ENCODE assay signal across 36 cellular contexts in genomic region chr7:119219663-119220062, GRCh38.
"Had no signal": no experiment of that assay in that cellular context is flagged by ENCODE, and none has a peak within 500 bp of the region (broad histone marks: within the 10 kb centered on the region; RNA-seq: fewer than 3 reads in every experiment).

No MANE protein-coding gene starts in this region.

- H3K9me3 ChIP-seq: adrenal gland, ascending aorta had no signal

- H3K4me1 Mint-ChIP-seq: activated B cell treated with CpG ODN at 0.5 μM for 24 hours; activated CD4-positive, alpha-beta T cell treated with anti-CD3 and anti-CD28 coated beads, Interleukin-2, amount 10 ng/mL, durations not matched to agents 24 days and 14 days; activated naive CD8-positive, alpha-beta T cell treated with anti-CD3 and anti-CD28 coated beads for 36 hours; activated T-helper 17 cell treated with anti-CD3 and anti-CD28 coated beads, Interleukin-2, amount 50 U/mL, for 72 hours; brain had no signal

- H3K36me3 Mint-ChIP-seq: activated CD4-positive, alpha-beta memory T cell treated with anti-CD3 and anti-CD28 coated beads for 36 hours; activated naive CD4-positive, alpha-beta T cell treated with anti-CD3 and anti-CD28 coated beads, Interleukin-2, amount 50 U/mL, for 72 hours; activated naive CD8-positive, alpha-beta T cell treated with anti-CD3 and anti-CD28 coated beads for 36 hours; brain had no signal

- H3K4me3 ChIP-seq: adrenal gland, ascending aorta, cardiac muscle cell had no signal

- H3K4me1 ChIP-seq: adrenal gland, ascending aorta had no signal

- H3K27ac ChIP-seq: adrenal gland, ascending aorta, cardiac muscle cell, VCaP had no signal

- H3K27me3 Mint-ChIP-seq: activated B cell treated with CpG ODN at 0.5 μM for 24 hours; activated CD4-positive, alpha-beta memory T cell treated with anti-CD3 and anti-CD28 coated beads for 36 hours; activated CD4-positive, alpha-beta T cell treated with anti-CD3 and anti-CD28 coated beads, Interleukin-2, amount 10 ng/mL, durations not matched to agents 24 days and 14 days; activated CD8-positive, alpha-beta T cell treated with anti-CD3 and anti-CD28 coated beads for 36 hours; activated naive CD8-positive, alpha-beta T cell treated with anti-CD3 and anti-CD28 coated beads for 36 hours; activated T-helper 17 cell treated with anti-CD3 and anti-CD28 coated beads, Interleukin-2, amount 50 U/mL, for 72 hours; brain had no signal

- ATAC-seq: activated CD8-positive, alpha-beta T cell treated with anti-CD3 and anti-CD28 coated beads for 36 hours; activated naive CD4-positive, alpha-beta T cell treated with anti-CD3 and anti-CD28 coated beads, Interleukin-2, amount 50 U/mL, for 72 hours; activated T-cell treated with anti-CD3 and anti-CD28 coated beads, Interleukin-2, amount 50 U/mL, for 4 hours; activated T-cell treated with anti-CD3 and anti-CD28 coated beads, Interleukin-2, amount 50 U/mL, for 72 hours; activated T-helper 17 cell treated with anti-CD3 and anti-CD28 coated beads, Interleukin-2, amount 50 U/mL, for 72 hours had no signal

- H3K36me3 ChIP-seq: adrenal gland, ascending aorta, cardiac muscle cell had no signal

- DNase-seq: activated B cell treated with CpG ODN at 0.5 μM for 24 hours; activated CD4-positive, alpha-beta memory T cell treated with anti-CD3 and anti-CD28 coated beads for 36 hours; activated CD4-positive, alpha-beta T cell treated with anti-CD3 and anti-CD28 coated beads for 4 hours; activated CD4-positive, alpha-beta T cell treated with anti-CD3 and anti-CD28 coated beads, Interleukin-2, amount 10 ng/mL, durations not matched to agents 24 days and 14 days; activated CD4-positive, alpha-beta T cell treated with anti-CD3 and anti-CD28 coated beads, Interleukin-2, amount 50 U/mL, for 1 hour; activated CD4-positive, alpha-beta T cell treated with anti-CD3 and anti-CD28 coated beads, Interleukin-2, amount 50 U/mL, for 4 hours; activated CD4-positive, CD25-positive, alpha-beta regulatory T cell treated with anti-CD3 and anti-CD28 coated beads, Interleukin-2, amount 50 U/mL, for 72 hours; activated CD8-positive, alpha-beta memory T cell treated with anti-CD3 and anti-CD28 coated beads, Interleukin-2, amount 50 U/mL, for 4 hours; activated CD8-positive, alpha-beta T cell treated with anti-CD3 and anti-CD28 coated beads for 36 hours; activated effector memory CD4-positive, alpha-beta T cell treated with anti-CD3 and anti-CD28 coated beads, Interleukin-2, amount 50 U/mL, for 16 hours; activated gamma-delta T cell treated with Interleukin-2 at 50 U/mL for 16 hours; activated naive CD4-positive, alpha-beta T cell; activated naive CD4-positive, alpha-beta T cell treated with anti-CD3 and anti-CD28 coated beads for 36 hours; activated naive CD4-positive, alpha-beta T cell treated with anti-CD3 and anti-CD28 coated beads, Interleukin-2, amount 50 U/mL, for 16 hours; activated naive CD8-positive, alpha-beta T cell treated with anti-CD3 and anti-CD28 coated beads for 36 hours; activated T-cell treated with anti-CD3 and anti-CD28 coated beads for 4 hours; activated T-cell treated with anti-CD3 and anti-CD28 coated beads, Interleukin-2, amount 50 U/mL, for 1 hour; activated T-cell treated with anti-CD3 and anti-CD28 coated beads, Interleukin-2, amount 50 U/mL, for 4 hours; activated T-cell treated with anti-CD3 and anti-CD28 coated beads, Interleukin-2, amount 50 U/mL, for 72 hours; adrenal gland; amniotic stem cell; central memory CD4-positive, alpha-beta T cell; T-helper 1 cell; T-helper 2 cell; T-helper 9 cell had no signal

- H3K9me3 Mint-ChIP-seq: activated CD4-positive, alpha-beta T cell treated with anti-CD3 and anti-CD28 coated beads, Interleukin-2, amount 10 ng/mL, durations not matched to agents 24 days and 14 days; activated T-helper 1 cell treated with anti-CD3 and anti-CD28 coated beads, Interleukin-12 subunit alpha, Interleukin-12 subunit beta, Interleukin-2, Interleukin-4 antibody, amounts not matched to agents 30 ng/mL and 10 ng/mL and 1 ng/mL, durations not matched to agents 14 hours and 24 hours and 36 hours; T-helper 1 cell treated with Interleukin-12 subunit alpha and Interleukin-12 subunit beta and Interleukin-4 antibody, amounts not matched to agents 30 μg/mL and 1 μg/mL, for 36 hours had no signal

- FAIRE-seq: bronchial epithelial cell, TTC549 had no signal

- H3K4me3 Mint-ChIP-seq: activated B cell treated with CpG ODN at 0.5 μM for 24 hours; activated CD4-positive, alpha-beta memory T cell treated with anti-CD3 and anti-CD28 coated beads for 36 hours; activated CD4-positive, alpha-beta T cell treated with anti-CD3 and anti-CD28 coated beads, Interleukin-2, amount 10 ng/mL, durations not matched to agents 24 days and 14 days; activated CD8-positive, alpha-beta T cell treated with anti-CD3 and anti-CD28 coated beads for 36 hours; activated naive CD4-positive, alpha-beta T cell treated with anti-CD3 and anti-CD28 coated beads for 36 hours; activated naive CD8-positive, alpha-beta T cell treated with anti-CD3 and anti-CD28 coated beads for 36 hours; activated T-cell treated with anti-CD3 and anti-CD28 coated beads, Interleukin-2, amount 50 U/mL, for 4 hours; activated T-cell treated with anti-CD3 and anti-CD28 coated beads, Interleukin-2, amount 50 U/mL, for 72 hours; activated T-helper 1 cell treated with anti-CD3 and anti-CD28 coated beads, Interleukin-12 subunit alpha, Interleukin-12 subunit beta, Interleukin-2, Interleukin-4 antibody, amounts not matched to agents 30 ng/mL and 10 ng/mL and 1 ng/mL, durations not matched to agents 14 hours and 24 hours and 36 hours; activated T-helper 17 cell treated with anti-CD3 and anti-CD28 coated beads, Interleukin-2, amount 50 U/mL, for 72 hours; brain; T-helper 1 cell treated with Interleukin-12 subunit alpha and Interleukin-12 subunit beta and Interleukin-4 antibody, amounts not matched to agents 30 μg/mL and 1 μg/mL, for 36 hours; T-helper 2 cell treated with Interferon-gamma antibody and Interleukin-4, amounts not matched to agents 5 μg/mL and 100 μg/mL, for 36 hours had no signal

- H3K27ac Mint-ChIP-seq: activated B cell treated with CpG ODN at 0.5 μM for 24 hours; activated CD4-positive, alpha-beta memory T cell treated with anti-CD3 and anti-CD28 coated beads for 36 hours; activated CD4-positive, alpha-beta T cell treated with anti-CD3 and anti-CD28 coated beads, Interleukin-2, amount 10 ng/mL, durations not matched to agents 24 days and 14 days; activated CD8-positive, alpha-beta T cell treated with anti-CD3 and anti-CD28 coated beads for 36 hours; activated naive CD4-positive, alpha-beta T cell treated with anti-CD3 and anti-CD28 coated beads for 36 hours; activated naive CD4-positive, alpha-beta T cell treated with anti-CD3 and anti-CD28 coated beads, Interleukin-2, amount 50 U/mL, for 72 hours; activated naive CD8-positive, alpha-beta T cell treated with anti-CD3 and anti-CD28 coated beads for 36 hours; activated T-cell treated with anti-CD3 and anti-CD28 coated beads, Interleukin-2, amount 50 U/mL, for 72 hours; activated T-helper 1 cell treated with anti-CD3 and anti-CD28 coated beads, Interleukin-12 subunit alpha, Interleukin-12 subunit beta, Interleukin-2, Interleukin-4 antibody, amounts not matched to agents 30 ng/mL and 10 ng/mL and 1 ng/mL, durations not matched to agents 14 hours and 24 hours and 36 hours; activated T-helper 17 cell treated with anti-CD3 and anti-CD28 coated beads, Interleukin-2, amount 50 U/mL, for 72 hours; brain; T-helper 1 cell treated with Interleukin-12 subunit alpha and Interleukin-12 subunit beta and Interleukin-4 antibody, amounts not matched to agents 30 μg/mL and 1 μg/mL, for 36 hours; T-helper 2 cell treated with Interferon-gamma antibody and Interleukin-4, amounts not matched to agents 5 μg/mL and 100 μg/mL, for 36 hours had no signal
